Comparison of ENCODE assay signal across 6 cellular contexts in genomic region chr7:64088863-64089262, GRCh38. TPM values are rescaled to one million over a fixed set of nuclear protein-coding genes. Genes with fewer than 3 reads are reported as not detected.
"Had no signal": no experiment of that assay in that cellular context is flagged by ENCODE, and none has a peak within 500 bp of the region (broad histone marks: within the 10 kb centered on the region; RNA-seq: fewer than 3 reads in every experiment).

No MANE protein-coding gene starts in this region.

RNA-seq across cellular contexts. Expression of gene ZNF727, which starts 43.6 kb away (rescaled TPM):
- total RNA-seq: OCI-LY7, PC-9, RPMI7951, SJSA1, SK-MEL-5 had no signal
- polyA plus RNA-seq: SK-N-SH had no signal
